Comparison of ENCODE assay signal across 1 cellular context in genomic region chr7:30974605-30975256, GRCh38.
TF ChIP-seq lines count a peak whose summit lies in the region.

No MANE protein-coding gene starts in this region.

TF ChIP-seq in GM12878, 131 proteins besides CTCF, POLR2A, EP300 and RAD21 (continued from another document):
- no peak for TF ChIP-seq ATF3 (IDR thresholded peaks at IDR 0.05; ENCODE audit: borderline replicate concordance, extremely low read depth, low read depth, low read length)
- TF ChIP-seq CEBPB (IDR thresholded peaks at IDR 0.05; ENCODE audit: borderline replicate concordance in 1 of 2, low read depth in 2 of 2, low read length in 2 of 2), result no peak
- peak; percentile 46 for TF ChIP-seq SP1 (IDR thresholded peaks at IDR 0.05; ENCODE audit: low read depth, low read length)
- peak; percentile 72 for TF ChIP-seq PAX5 (IDR thresholded peaks at IDR 0.05; ENCODE audit: borderline replicate concordance, low read depth, low read length)
- peak; percentile 63; the same call in 1 of the 2 replicates for TF ChIP-seq CREB1 (IDR thresholded peaks at IDR 0.05; ENCODE audit: low read depth)
- peak; percentile 56; the same call in 1 of the 2 replicates for TF ChIP-seq SMARCA5 (IDR thresholded peaks at IDR 0.05)
- TF ChIP-seq SMC3 (IDR thresholded peaks at IDR 0.05; ENCODE audit: borderline replicate concordance, low read length), result peak; percentile 71
- TF ChIP-seq ZNF24 (IDR thresholded peaks at IDR 0.05), result peak; percentile 58; the same call in 1 of the 2 replicates
- peak; percentile 35; the same call in 1 of the 2 replicates for TF ChIP-seq RUNX3 (IDR thresholded peaks at IDR 0.05; ENCODE audit: low read length)
- TF ChIP-seq, protein P1, sequence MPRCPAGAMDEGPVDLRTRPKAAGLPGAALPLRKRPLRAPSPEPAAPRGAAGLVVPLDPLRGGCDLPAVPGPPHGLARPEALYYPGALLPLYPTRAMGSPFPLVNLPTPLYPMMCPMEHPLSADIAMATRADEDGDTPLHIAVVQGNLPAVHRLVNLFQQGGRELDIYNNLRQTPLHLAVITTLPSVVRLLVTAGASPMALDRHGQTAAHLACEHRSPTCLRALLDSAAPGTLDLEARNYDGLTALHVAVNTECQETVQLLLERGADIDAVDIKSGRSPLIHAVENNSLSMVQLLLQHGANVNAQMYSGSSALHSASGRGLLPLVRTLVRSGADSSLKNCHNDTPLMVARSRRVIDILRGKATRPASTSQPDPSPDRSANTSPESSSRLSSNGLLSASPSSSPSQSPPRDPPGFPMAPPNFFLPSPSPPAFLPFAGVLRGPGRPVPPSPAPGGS (IDR thresholded peaks at IDR 0.05; ENCODE audit: borderline replicate concordance, insufficient read depth, low read depth, low read length, poor library complexity, severe bottlenecking), result no peak
- no peak for TF ChIP-seq SUPT20H (IDR thresholded peaks at IDR 0.05; ENCODE audit: borderline replicate concordance, control insufficient read depth, low read depth, low read length)
- TF ChIP-seq, protein P2, sequence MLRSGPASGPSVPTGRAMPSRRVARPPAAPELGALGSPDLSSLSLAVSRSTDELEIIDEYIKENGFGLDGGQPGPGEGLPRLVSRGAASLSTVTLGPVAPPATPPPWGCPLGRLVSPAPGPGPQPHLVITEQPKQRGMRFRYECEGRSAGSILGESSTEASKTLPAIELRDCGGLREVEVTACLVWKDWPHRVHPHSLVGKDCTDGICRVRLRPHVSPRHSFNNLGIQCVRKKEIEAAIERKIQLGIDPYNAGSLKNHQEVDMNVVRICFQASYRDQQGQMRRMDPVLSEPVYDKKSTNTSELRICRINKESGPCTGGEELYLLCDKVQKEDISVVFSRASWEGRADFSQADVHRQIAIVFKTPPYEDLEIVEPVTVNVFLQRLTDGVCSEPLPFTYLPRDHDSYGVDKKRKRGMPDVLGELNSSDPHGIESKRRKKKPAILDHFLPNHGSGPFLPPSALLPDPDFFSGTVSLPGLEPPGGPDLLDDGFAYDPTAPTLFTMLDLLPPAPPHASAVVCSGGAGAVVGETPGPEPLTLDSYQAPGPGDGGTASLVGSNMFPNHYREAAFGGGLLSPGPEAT (IDR thresholded peaks at IDR 0.05; ENCODE audit: low read depth), result peak; percentile 97
- TF ChIP-seq, protein P3, sequence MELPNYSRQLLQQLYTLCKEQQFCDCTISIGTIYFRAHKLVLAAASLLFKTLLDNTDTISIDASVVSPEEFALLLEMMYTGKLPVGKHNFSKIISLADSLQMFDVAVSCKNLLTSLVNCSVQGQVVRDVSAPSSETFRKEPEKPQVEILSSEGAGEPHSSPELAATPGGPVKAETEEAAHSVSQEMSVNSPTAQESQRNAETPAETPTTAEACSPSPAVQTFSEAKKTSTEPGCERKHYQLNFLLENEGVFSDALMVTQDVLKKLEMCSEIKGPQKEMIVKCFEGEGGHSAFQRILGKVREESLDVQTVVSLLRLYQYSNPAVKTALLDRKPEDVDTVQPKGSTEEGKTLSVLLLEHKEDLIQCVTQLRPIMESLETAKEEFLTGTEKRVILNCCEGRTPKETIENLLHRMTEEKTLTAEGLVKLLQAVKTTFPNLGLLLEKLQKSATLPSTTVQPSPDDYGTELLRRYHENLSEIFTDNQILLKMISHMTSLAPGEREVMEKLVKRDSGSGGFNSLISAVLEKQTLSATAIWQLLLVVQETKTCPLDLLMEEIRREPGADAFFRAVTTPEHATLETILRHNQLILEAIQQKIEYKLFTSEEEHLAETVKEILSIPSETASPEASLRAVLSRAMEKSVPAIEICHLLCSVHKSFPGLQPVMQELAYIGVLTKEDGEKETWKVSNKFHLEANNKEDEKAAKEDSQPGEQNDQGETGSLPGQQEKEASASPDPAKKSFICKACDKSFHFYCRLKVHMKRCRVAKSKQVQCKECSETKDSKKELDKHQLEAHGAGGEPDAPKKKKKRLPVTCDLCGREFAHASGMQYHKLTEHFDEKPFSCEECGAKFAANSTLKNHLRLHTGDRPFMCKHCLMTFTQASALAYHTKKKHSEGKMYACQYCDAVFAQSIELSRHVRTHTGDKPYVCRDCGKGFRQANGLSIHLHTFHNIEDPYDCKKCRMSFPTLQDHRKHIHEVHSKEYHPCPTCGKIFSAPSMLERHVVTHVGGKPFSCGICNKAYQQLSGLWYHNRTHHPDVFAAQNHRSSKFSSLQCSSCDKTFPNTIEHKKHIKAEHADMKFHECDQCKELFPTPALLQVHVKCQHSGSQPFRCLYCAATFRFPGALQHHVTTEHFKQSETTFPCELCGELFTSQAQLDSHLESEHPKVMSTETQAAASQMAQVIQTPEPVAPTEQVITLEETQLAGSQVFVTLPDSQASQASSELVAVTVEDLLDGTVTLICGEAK (IDR thresholded peaks at IDR 0.05; ENCODE audit: borderline replicate concordance), result no peak
- peak in 1 of 2 experiments; percentile 10; a peak in 2 of 4 replicates for TF ChIP-seq BHLHE40 (IDR thresholded peaks at IDR 0.05; ENCODE audit: borderline replicate concordance in 1 of 2, low read depth in 2 of 2, low read length in 1 of 2)
- TF ChIP-seq STAT3 (IDR thresholded peaks at IDR 0.05; ENCODE audit: low read depth, low read length), result no peak
- no peak for TF ChIP-seq ASH2L (IDR thresholded peaks at IDR 0.05; ENCODE audit: borderline replicate concordance, low read depth)
- peak; percentile 71 for TF ChIP-seq DPF2 (IDR thresholded peaks at IDR 0.05)
- TF ChIP-seq, protein P4, sequence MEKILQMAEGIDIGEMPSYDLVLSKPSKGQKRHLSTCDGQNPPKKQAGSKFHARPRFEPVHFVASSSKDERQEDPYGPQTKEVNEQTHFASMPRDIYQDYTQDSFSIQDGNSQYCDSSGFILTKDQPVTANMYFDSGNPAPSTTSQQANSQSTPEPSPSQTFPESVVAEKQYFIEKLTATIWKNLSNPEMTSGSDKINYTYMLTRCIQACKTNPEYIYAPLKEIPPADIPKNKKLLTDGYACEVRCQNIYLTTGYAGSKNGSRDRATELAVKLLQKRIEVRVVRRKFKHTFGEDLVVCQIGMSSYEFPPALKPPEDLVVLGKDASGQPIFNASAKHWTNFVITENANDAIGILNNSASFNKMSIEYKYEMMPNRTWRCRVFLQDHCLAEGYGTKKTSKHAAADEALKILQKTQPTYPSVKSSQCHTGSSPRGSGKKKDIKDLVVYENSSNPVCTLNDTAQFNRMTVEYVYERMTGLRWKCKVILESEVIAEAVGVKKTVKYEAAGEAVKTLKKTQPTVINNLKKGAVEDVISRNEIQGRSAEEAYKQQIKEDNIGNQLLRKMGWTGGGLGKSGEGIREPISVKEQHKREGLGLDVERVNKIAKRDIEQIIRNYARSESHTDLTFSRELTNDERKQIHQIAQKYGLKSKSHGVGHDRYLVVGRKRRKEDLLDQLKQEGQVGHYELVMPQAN (conservative IDR thresholded peaks at IDR 0.05), result 0 out of 2 replicates have a peak, but pooled peaks have one; percentile 17
- no peak for TF ChIP-seq IRF4 (IDR thresholded peaks at IDR 0.05; ENCODE audit: low read depth, low read length)
- peak; percentile 50 to 58; a peak in 3 of 4 replicates for TF ChIP-seq IKZF2 (IDR thresholded peaks at IDR 0.05)
- peak; percentile 88 for TF ChIP-seq NR2F1 (conservative IDR thresholded peaks at IDR 0.05)
- TF ChIP-seq TCF3 (IDR thresholded peaks at IDR 0.05; ENCODE audit: borderline replicate concordance, insufficient read depth, low read depth, low read length), result peak; percentile 83; the same call in 1 of the 2 replicates
- no peak for TF ChIP-seq SIN3A (IDR thresholded peaks at IDR 0.05; ENCODE audit: low read depth, low read length)
- TF ChIP-seq NR2C1 (IDR thresholded peaks at IDR 0.05), result no peak
- peak; percentile 60 for TF ChIP-seq YY1 (IDR thresholded peaks at IDR 0.05; ENCODE audit: low read depth, low read length)
- TF ChIP-seq ATF7 (IDR thresholded peaks at IDR 0.05; ENCODE audit: low read depth), result peak; percentile 55; the same call in 1 of the 2 replicates
- TF ChIP-seq RFX5 (IDR thresholded peaks at IDR 0.05; ENCODE audit: low read depth, low read length), result no peak; the same call in 1 of the 2 replicates
- TF ChIP-seq BRCA1 (IDR thresholded peaks at IDR 0.05; ENCODE audit: low read depth, low read length), result no peak
- peak; percentile 58 for TF ChIP-seq CREM (IDR thresholded peaks at IDR 0.05; ENCODE audit: low read depth)
- TF ChIP-seq ZNF592 (IDR thresholded peaks at IDR 0.05), result 0 out of 2 replicates have a peak, but pooled peaks have one; percentile 13
- no peak for TF ChIP-seq NFYA (IDR thresholded peaks at IDR 0.05; ENCODE audit: borderline replicate concordance, low read depth, low read length)
- no peak; the same call in 1 of the 2 replicates for TF ChIP-seq TBL1XR1 (IDR thresholded peaks at IDR 0.05; ENCODE audit: low read depth, low read length)
- no peak for TF ChIP-seq BMI1 (IDR thresholded peaks at IDR 0.05; ENCODE audit: borderline replicate concordance)
- TF ChIP-seq, protein P5, sequence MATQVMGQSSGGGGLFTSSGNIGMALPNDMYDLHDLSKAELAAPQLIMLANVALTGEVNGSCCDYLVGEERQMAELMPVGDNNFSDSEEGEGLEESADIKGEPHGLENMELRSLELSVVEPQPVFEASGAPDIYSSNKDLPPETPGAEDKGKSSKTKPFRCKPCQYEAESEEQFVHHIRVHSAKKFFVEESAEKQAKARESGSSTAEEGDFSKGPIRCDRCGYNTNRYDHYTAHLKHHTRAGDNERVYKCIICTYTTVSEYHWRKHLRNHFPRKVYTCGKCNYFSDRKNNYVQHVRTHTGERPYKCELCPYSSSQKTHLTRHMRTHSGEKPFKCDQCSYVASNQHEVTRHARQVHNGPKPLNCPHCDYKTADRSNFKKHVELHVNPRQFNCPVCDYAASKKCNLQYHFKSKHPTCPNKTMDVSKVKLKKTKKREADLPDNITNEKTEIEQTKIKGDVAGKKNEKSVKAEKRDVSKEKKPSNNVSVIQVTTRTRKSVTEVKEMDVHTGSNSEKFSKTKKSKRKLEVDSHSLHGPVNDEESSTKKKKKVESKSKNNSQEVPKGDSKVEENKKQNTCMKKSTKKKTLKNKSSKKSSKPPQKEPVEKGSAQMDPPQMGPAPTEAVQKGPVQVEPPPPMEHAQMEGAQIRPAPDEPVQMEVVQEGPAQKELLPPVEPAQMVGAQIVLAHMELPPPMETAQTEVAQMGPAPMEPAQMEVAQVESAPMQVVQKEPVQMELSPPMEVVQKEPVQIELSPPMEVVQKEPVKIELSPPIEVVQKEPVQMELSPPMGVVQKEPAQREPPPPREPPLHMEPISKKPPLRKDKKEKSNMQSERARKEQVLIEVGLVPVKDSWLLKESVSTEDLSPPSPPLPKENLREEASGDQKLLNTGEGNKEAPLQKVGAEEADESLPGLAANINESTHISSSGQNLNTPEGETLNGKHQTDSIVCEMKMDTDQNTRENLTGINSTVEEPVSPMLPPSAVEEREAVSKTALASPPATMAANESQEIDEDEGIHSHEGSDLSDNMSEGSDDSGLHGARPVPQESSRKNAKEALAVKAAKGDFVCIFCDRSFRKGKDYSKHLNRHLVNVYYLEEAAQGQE (IDR thresholded peaks at IDR 0.05; ENCODE audit: low read depth, low read length), result no peak
- TF ChIP-seq EED (IDR thresholded peaks at IDR 0.05; ENCODE audit: low read depth), result 0 out of 2 replicates have a peak, but pooled peaks have one; percentile 16
- no peak for TF ChIP-seq GATAD2B (conservative IDR thresholded peaks at IDR 0.05; ENCODE audit: low read depth)
